19 cellular contexts compared by ENCODE assay signal in genomic region chr15:71562251-71562650, GRCh38.
DNase-seq lines count a peak whose midpoint lies in the region; ATAC-seq, FAIRE-seq and TF ChIP-seq lines count a peak whose summit lies in the region.
"Had no signal": no experiment of that assay in that cellular context is flagged by ENCODE, and none has a peak within 500 bp of the region (broad histone marks: within the 10 kb centered on the region; RNA-seq: fewer than 3 reads in every experiment).

No MANE protein-coding gene starts in this region.

- 39% methylated on average over 5 of the region's 5 CpGs for WGBS in mammary epithelial cell (ENCODE audit: low coverage, missing lambda C conversion rate)

- H3K27ac Mint-ChIP-seq in activated CD8-positive, alpha-beta T cell treated with anti-CD3 and anti-CD28 coated beads for 36 hours: no peak overlapping the region
- H3K27ac Mint-ChIP-seq: CD4-positive, CD25-positive, alpha-beta regulatory T cell had no signal

- intact Hi-C loops in PC-3 (cut with micrococcal nuclease): loop anchor here (10.0 kb wide), 1 partner anchor 243 kb away; no protein-coding TSS in a partner anchor
- intact Hi-C loops in mammary epithelial cell (cut with micrococcal nuclease): no loop called here
- intact Hi-C loops in activated CD8-positive, alpha-beta T cell treated with anti-CD3 and anti-CD28 coated beads for 36 hours (cut with micrococcal nuclease): no loop called here
- intact Hi-C loops in colonic mucosa (cut with DNase I): no loop called here

- H3K27ac ChIP-seq in PC-3 (ENCODE audit: low read length) (peak overlapping the region; percentile 82), mammary epithelial cell (ENCODE audit: insufficient read depth, low read depth, low read length) (peak overlapping the region; percentile 69), keratinocyte (ENCODE audit: control insufficient read depth, insufficient read depth, low read length) (peak overlapping the region; percentile 72), colonic mucosa (no peak overlapping the region)

- no peaks in the 10 kb centered on the region for H3K9me3 Mint-ChIP-seq in activated CD8-positive, alpha-beta T cell treated with anti-CD3 and anti-CD28 coated beads for 36 hours

- DNase-seq in Daoy (ENCODE audit: low read depth): peak; percentile 45
- no peak for DNase-seq in PC-3
- DNase-seq in mammary epithelial cell: peak; percentile 64
- no peak for DNase-seq in keratinocyte (ENCODE audit: low read depth, low spot score)
- no peak for DNase-seq in MG63
- no peak for DNase-seq in activated CD8-positive, alpha-beta T cell treated with anti-CD3 and anti-CD28 coated beads for 36 hours
- no peak for DNase-seq in H54 (ENCODE audit: insufficient read length, low spot score)
- no peak for DNase-seq in colonic mucosa
- DNase-seq: ACHN; CD4-positive, CD25-positive, alpha-beta regulatory T cell; DMS53; GF-D8; H7; NCI-H187 treated with DMSO at 0.1 percent for 48 hours; NCI-H510A; NCI-H82; SHP77 treated with DMSO at 0.1 percent for 48 hours had no signal

- H3F3A ChIP-seq in PC-3 (ENCODE audit: low read length, unreplicated experiment): peaks cover 5% of the 10 kb centered on the region

- H3K4me2 ChIP-seq in PC-3 (ENCODE audit: low read length) (peak overlapping the region; percentile 67), mammary epithelial cell (ENCODE audit: insufficient read depth, low read depth, low read length) (peak overlapping the region; percentile 13), keratinocyte (ENCODE audit: control insufficient read depth, extremely low read depth, insufficient read depth, low read depth, low read length) (peak overlapping the region; percentile 54)

- dilution Hi-C loops in mammary epithelial cell (cut with HindIII; ENCODE audit: low sequenced_read_pairs) (no loop called here), keratinocyte (cut with MboI; ENCODE audit: extremely low pct_ligation_motif_present, low sequenced_read_pairs) (no loop called here)

- no peak overlapping the region; the same call in 1 of the 2 replicates for H2AFZ ChIP-seq in PC-3 (ENCODE audit: low read length)
- H2AFZ ChIP-seq in mammary epithelial cell (ENCODE audit: low read depth, low read length): no peak overlapping the region
- H2AFZ ChIP-seq in keratinocyte (ENCODE audit: control insufficient read depth, low read length): peak overlapping the region; percentile 1

- H4K20me1 ChIP-seq in PC-3 (ENCODE audit: low read length) (peaks cover 3% of the 10 kb centered on the region; the same call in 1 of the 2 replicates), mammary epithelial cell (ENCODE audit: insufficient read depth, low read length) (no peaks in the 10 kb centered on the region), keratinocyte (ENCODE audit: control insufficient read depth, extremely low read depth, insufficient read depth, low read length) (no peaks in the 10 kb centered on the region)

- TF ChIP-seq CTCF in PC-3 (conservative IDR thresholded peaks at IDR 0.05; ENCODE audit: low read depth, low read length) (no peak), mammary epithelial cell (conservative IDR thresholded peaks at IDR 0.05 in 1 of 2, IDR thresholded peaks at IDR 0.05 in 1 of 2; ENCODE audit: extremely low read depth in 1 of 2, insufficient read depth in 1 of 2, low read depth in 1 of 2, low read length in 2 of 2) (no peak), keratinocyte (optimal IDR thresholded peaks at IDR 0.05 in 1 of 3, IDR thresholded peaks at IDR 0.05 in 1 of 3, conservative IDR thresholded peaks at IDR 0.05 in 1 of 3; ENCODE audit: extremely low read depth in 1 of 3, insufficient read depth in 2 of 3, low read length in 3 of 3) (no peak), colonic mucosa (IDR thresholded peaks at IDR 0.05) (no peak)
- TF ChIP-seq CTCF in activated CD8-positive, alpha-beta T cell treated with anti-CD3 and anti-CD28 coated beads for 36 hours (IDR thresholded peaks at IDR 0.05): no peak

- H3K4me1 Mint-ChIP-seq in activated CD8-positive, alpha-beta T cell treated with anti-CD3 and anti-CD28 coated beads for 36 hours (ENCODE audit: low read depth): no peaks in the 10 kb centered on the region
- H3K4me1 Mint-ChIP-seq: CD4-positive, CD25-positive, alpha-beta regulatory T cell had no signal

- TF ChIP-seq POLR2A in H54 (IDR thresholded peaks at IDR 0.05; ENCODE audit: low read depth, low read length): no peak

- no TSS peak for BruUV-seq in PC-3 (replicated peaks; lab: Mats Ljungman, UMichigan)
- BruUV-seq in mammary epithelial cell (replicated peaks; lab: Mats Ljungman, UMichigan): no TSS peak

- H3K9ac ChIP-seq in PC-3 (ENCODE audit: low read length): no peak overlapping the region
- no peak overlapping the region for H3K9ac ChIP-seq in mammary epithelial cell (ENCODE audit: insufficient read depth, low read length)
- peak overlapping the region; percentile 0 for H3K9ac ChIP-seq in keratinocyte (ENCODE audit: control insufficient read depth, extremely low read depth, insufficient read depth, low read length)
- H3K9ac ChIP-seq in colonic mucosa (ENCODE audit: low read depth in 2 of 2, low read length in 2 of 2): no peak overlapping the region

- in situ Hi-C loops in mammary epithelial cell (cut with MboI; ENCODE audit: low sequenced_read_pairs in 2 of 2): no loop called here

- H3K79me2 ChIP-seq in PC-3 (ENCODE audit: low read length): no peaks in the 10 kb centered on the region
- H3K79me2 ChIP-seq in mammary epithelial cell (ENCODE audit: insufficient read depth, low read length): no peaks in the 10 kb centered on the region
- no peaks in the 10 kb centered on the region for H3K79me2 ChIP-seq in keratinocyte (ENCODE audit: control insufficient read depth, insufficient read depth, low read length)

- H3K4me1 ChIP-seq in PC-3 (ENCODE audit: insufficient read depth, low read length) (peaks cover 40% of the 10 kb centered on the region), mammary epithelial cell (ENCODE audit: insufficient read depth, low read length) (peaks cover 59% of the 10 kb centered on the region), keratinocyte (ENCODE audit: control insufficient read depth, extremely low read depth, insufficient read depth, low read length) (peaks cover 61% of the 10 kb centered on the region), colonic mucosa (no peaks in the 10 kb centered on the region)

- peaks cover 12% of the 10 kb centered on the region for H3K27me3 Mint-ChIP-seq in activated CD8-positive, alpha-beta T cell treated with anti-CD3 and anti-CD28 coated beads for 36 hours

- no peaks in the 10 kb centered on the region for H3K27me3 ChIP-seq in PC-3 (ENCODE audit: low read length)
- H3K27me3 ChIP-seq in mammary epithelial cell (ENCODE audit: insufficient read depth, low read length): no peaks in the 10 kb centered on the region
- H3K27me3 ChIP-seq in keratinocyte (ENCODE audit: control insufficient read depth, extremely low read depth, insufficient read depth, low read length): no peaks in the 10 kb centered on the region
- no peaks in the 10 kb centered on the region for H3K27me3 ChIP-seq in MG63
- no peaks in the 10 kb centered on the region for H3K27me3 ChIP-seq in colonic mucosa

- H3K36me3 ChIP-seq in PC-3 (ENCODE audit: low read depth, low read length): peaks cover 3% of the 10 kb centered on the region; the same call in 1 of the 2 replicates
- no peaks in the 10 kb centered on the region for H3K36me3 ChIP-seq in mammary epithelial cell (ENCODE audit: insufficient read depth, low read length)
- peaks cover 0 to 3% of the 10 kb centered on the region in 2 experiments for H3K36me3 ChIP-seq in keratinocyte (ENCODE audit: control insufficient read depth in 2 of 2, extremely low read depth in 1 of 2, insufficient read depth in 2 of 2, low read length in 2 of 2)
- no peaks in the 10 kb centered on the region for H3K36me3 ChIP-seq in MG63
- H3K36me3 ChIP-seq in colonic mucosa: no peaks in the 10 kb centered on the region

- H3K9me3 ChIP-seq in PC-3 (ENCODE audit: low read length): no peaks in the 10 kb centered on the region
- H3K9me3 ChIP-seq in mammary epithelial cell (replicated peaks; ENCODE audit: insufficient read depth, low read length): no peaks in the 10 kb centered on the region
- H3K9me3 ChIP-seq in keratinocyte (ENCODE audit: control insufficient read depth, low read depth, low read length): no peaks in the 10 kb centered on the region
- H3K9me3 ChIP-seq in MG63: no peaks in the 10 kb centered on the region
- H3K9me3 ChIP-seq in colonic mucosa: no peaks in the 10 kb centered on the region

- POLR2A ChIA-PET in PC-3 (lab: Charles Lee; ENCODE audit: unreplicated experiment): no interaction called here
- POLR2A ChIA-PET in activated CD8-positive, alpha-beta T cell treated with anti-CD3 and anti-CD28 coated beads for 36 hours (lab: Charles Lee): no interaction called here

- no peak overlapping the region for H3K4me3 Mint-ChIP-seq in activated CD8-positive, alpha-beta T cell treated with anti-CD3 and anti-CD28 coated beads for 36 hours
- H3K4me3 Mint-ChIP-seq: CD4-positive, CD25-positive, alpha-beta regulatory T cell had no signal

- no peaks in the 10 kb centered on the region for H3K36me3 Mint-ChIP-seq in activated CD8-positive, alpha-beta T cell treated with anti-CD3 and anti-CD28 coated beads for 36 hours (ENCODE audit: low read depth)
- H3K36me3 Mint-ChIP-seq: CD4-positive, CD25-positive, alpha-beta regulatory T cell had no signal

- peak; percentile 35 for ATAC-seq in PC-3
- no peak for ATAC-seq in activated CD8-positive, alpha-beta T cell treated with anti-CD3 and anti-CD28 coated beads for 36 hours
- ATAC-seq: HepG2, Panc1 had no signal

- H3K4me3 ChIP-seq in PC-3 (ENCODE audit: low read length) (peak overlapping the region; percentile 16; the same call in 1 of the 2 replicates), mammary epithelial cell (replicated peaks in 1 of 3; ENCODE audit: insufficient read depth in 1 of 3, low read depth in 2 of 3, low read length in 3 of 3) (no peak overlapping the region), keratinocyte (ENCODE audit: control insufficient read depth in 2 of 3, extremely low read depth in 1 of 3, insufficient read depth in 2 of 3, low read depth in 1 of 3, low read length in 3 of 3) (peak overlapping the region in 1 of 3 experiments; percentile 8), MG63 (no peak overlapping the region), colonic mucosa (no peak overlapping the region)

- H3K9me2 ChIP-seq in PC-3 (replicated peaks; ENCODE audit: low read length): no peaks in the 10 kb centered on the region

- CTCF ChIA-PET in PC-3 (lab: Charles Lee) (interaction anchor here (0.5 kb wide), 1 partner anchor 14 kb away, joined by 3 read pairs; no protein-coding TSS in a partner anchor), mammary epithelial cell (lab: Charles Lee; ENCODE audit: low non-redundant PET) (no interaction called here)
- CTCF ChIA-PET in activated CD8-positive, alpha-beta T cell treated with anti-CD3 and anti-CD28 coated beads for 36 hours (lab: Charles Lee): no interaction called here

- H3K9me1 ChIP-seq in keratinocyte (ENCODE audit: control insufficient read depth, extremely low read depth, insufficient read depth, low read length): no peaks in the 10 kb centered on the region

- FAIRE-seq in keratinocyte (lab: Jason Lieb, UNC): peak; percentile 77
- no peak for FAIRE-seq in H54 (lab: Jason Lieb, UNC)
- FAIRE-seq: HepG2 had no signal

Comparison
In these comparisons a context has a peak if more than half of its experiments do, and no peak if none do; other contexts are left out.
1. DNase-seq: peak in Daoy (single experiment) and mammary epithelial cell (single experiment); none in PC-3 (single experiment), keratinocyte (single experiment), MG63 (single experiment), activated CD8-positive, alpha-beta T cell treated with anti-CD3 and anti-CD28 coated beads for 36 hours (single experiment), H54 (single experiment) and colonic mucosa (single experiment).
2. H3K4me2 ChIP-seq: peak in every context shown above with its lines; median percentile 67 in PC-3; 54 in keratinocyte; 13 in mammary epithelial cell.